In genomic region chr3:152113413-152113812, GRCh38 we compare ENCODE assay signal across 30 cellular contexts.
"Had no signal": no experiment of that assay in that cellular context is flagged by ENCODE, and none has a peak within 500 bp of the region (broad histone marks: within the 10 kb centered on the region; RNA-seq: fewer than 3 reads in every experiment).

No MANE protein-coding gene starts in this region.

- H3K27ac ChIP-seq: adrenal gland, esophagus muscularis mucosa, pancreas, prostate gland, stomach, thyroid gland, upper lobe of left lung, vagina, WERI-Rb-1 had no signal

- H3K4me2 ChIP-seq: smooth muscle cell had no signal

- FAIRE-seq: kidney had no signal

- H3K9me3 ChIP-seq: adrenal gland, esophagus muscularis mucosa, pancreas, prostate gland, sigmoid colon, stomach, thyroid gland, upper lobe of left lung, vagina had no signal

- H3K27me3 ChIP-seq: adrenal gland, esophagus muscularis mucosa, pancreas, sigmoid colon, stomach, thyroid gland, upper lobe of left lung, vagina had no signal

- ATAC-seq: activated CD8-positive, alpha-beta T cell treated with anti-CD3 and anti-CD28 coated beads for 36 hours; left colon; pancreas; stimulated activated naive B cell treated with anti-CD40 and anti-IgM and Interleukin-4, amounts not matched to agents 10 μg/mL and 1 μg/mL and 100 μg/mL, for 72 hours; T-helper 17 cell had no signal

- H3K4me3 ChIP-seq: adrenal gland, esophagus muscularis mucosa, pancreas, prostate gland, sigmoid colon, smooth muscle cell, stomach, thyroid gland, upper lobe of left lung, vagina had no signal

- H3K4me1 ChIP-seq: adrenal gland, pancreas, prostate gland, stomach, thyroid gland, upper lobe of left lung, vagina had no signal

- DNase-seq: activated CD4-positive, alpha-beta T cell treated with anti-CD3 and anti-CD28 coated beads, Interleukin-2, amount 10 ng/mL, durations not matched to agents 24 days and 14 days; activated CD4-positive, CD25-positive, alpha-beta regulatory T cell treated with anti-CD3 and anti-CD28 coated beads, Interleukin-2, amount 50 U/mL, for 72 hours; activated CD8-positive, alpha-beta T cell treated with anti-CD3 and anti-CD28 coated beads for 36 hours; activated naive CD4-positive, alpha-beta T cell; activated T-cell treated with anti-CD3 and anti-CD28 coated beads, Interleukin-2, amount 50 U/mL, for 48 hours; adrenal gland; aorta; central memory CD4-positive, alpha-beta T cell; endodermal cell; head of caudate nucleus; hippocampal formation; kidney; left colon; mammary epithelial cell; naive B cell; pancreas; retina; sigmoid colon; stimulated activated CD4-positive, alpha-beta T cell treated with anti-CD3 and anti-CD28 coated beads, Interleukin-1b, Interleukin-23, amount 100 ng/mL, for 48 hours; stimulated activated naive B cell treated with anti-CD40 and anti-IgM and Interleukin-4, amounts not matched to agents 10 μg/mL and 1 μg/mL and 100 μg/mL, for 72 hours; stomach; T-helper 17 cell; T1000; thyroid gland; upper lobe of left lung; WERI-Rb-1 had no signal

- H3K36me3 ChIP-seq: adrenal gland, esophagus muscularis mucosa, pancreas, prostate gland, sigmoid colon, stomach, thyroid gland, upper lobe of left lung, vagina, WERI-Rb-1 had no signal
